Comparison of ENCODE assay signal across 35 cellular contexts in genomic region chr1:188889166-188889565, GRCh38.
"Had no signal": no experiment of that assay in that cellular context is flagged by ENCODE, and none has a peak within 500 bp of the region (broad histone marks: within the 10 kb centered on the region; RNA-seq: fewer than 3 reads in every experiment).

No MANE protein-coding gene starts in this region.

- H3K4me3 ChIP-seq: MG63 had no signal

- H3K9me3 ChIP-seq: MG63 had no signal

- H3K9ac ChIP-seq: KMS-11 had no signal

- H3K27ac ChIP-seq: KMS-11 had no signal

- H3K4me2 ChIP-seq: KMS-11 had no signal

- H3K27me3 ChIP-seq: MG63 had no signal

- DNase-seq: Karpas-422, Kasumi-1, MG63, MM.1S, MV-4-11, NCI-H1048, NCI-H1092, NCI-H1092 treated with DMSO at 0.1 percent for 48 hours, NCI-H1105, NCI-H1105 treated with DMSO at 0.1 percent for 48 hours, NCI-H1417, NCI-H1417 treated with DMSO at 0.1 percent for 48 hours, NCI-H1436, NCI-H1436 treated with DMSO at 0.1 percent for 48 hours, NCI-H146, NCI-H1694, NCI-H1694 treated with DMSO at 0.1 percent for 48 hours, NCI-H187, NCI-H187 treated with DMSO at 0.1 percent for 48 hours, NCI-H1930, NCI-H2029, NCI-H2029 treated with DMSO at 0.1 percent for 48 hours, NCI-H2081, NCI-H2081 treated with DMSO at 0.1 percent for 48 hours, NCI-H2107, NCI-H2171, NCI-H2171 treated with DMSO at 0.1 percent for 48 hours, NCI-H2227 treated with DMSO at 0.1 percent for 48 hours, NCI-H226, NCI-H345, NCI-H446, NCI-H446 treated with DMSO at 0.1 percent for 48 hours, NCI-H510A, NCI-H510A treated with DMSO at 0.1 percent for 48 hours had no signal

- H3K36me3 ChIP-seq: MG63 had no signal
